In genomic region chr2:25170888-25171287, GRCh38 we compare ENCODE assay signal across 25 cellular contexts. TPM values are rescaled to one million over a fixed set of nuclear protein-coding genes. Genes with fewer than 3 reads are reported as not detected.
"Had no signal": no experiment of that assay in that cellular context is flagged by ENCODE, and none has a peak within 500 bp of the region (broad histone marks: within the 10 kb centered on the region; RNA-seq: fewer than 3 reads in every experiment).

No MANE protein-coding gene starts in this region.

- H3K9me3 Mint-ChIP-seq: effector memory CD8-positive, alpha-beta T cell; naive thymus-derived CD8-positive, alpha-beta T cell; stimulated activated memory B cell treated with anti-CD40 and anti-IgM and Interleukin-4, amounts not matched to agents 10 μg/mL and 1 μg/mL and 100 μg/mL, for 72 hours; stimulated activated naive CD8-positive, alpha-beta T cell treated with anti-CD3 and anti-CD28 coated beads, Interleukin-15, amount 100 ng/mL, for 72 hours had no signal

- H3K36me3 Mint-ChIP-seq: naive thymus-derived CD8-positive, alpha-beta T cell; stimulated activated memory B cell treated with anti-CD40 and anti-IgM and Interleukin-4, amounts not matched to agents 10 μg/mL and 1 μg/mL and 100 μg/mL, for 72 hours had no signal

- H3K4me1 ChIP-seq: testis had no signal

- H3K4me3 ChIP-seq: esophagus squamous epithelium, gastroesophageal sphincter, mucosa of descending colon, psoas muscle, right lobe of liver, spleen, testis, tibial nerve, upper lobe of right lung, vagina had no signal

- H3K27me3 ChIP-seq: testis had no signal

- H3K36me3 ChIP-seq: esophagus squamous epithelium, gastroesophageal sphincter, neutrophil, right lobe of liver, spleen, tibial nerve, upper lobe of right lung, vagina had no signal

- H3K27ac ChIP-seq: esophagus squamous epithelium, gastroesophageal sphincter, neutrophil, psoas muscle, right lobe of liver, spleen, testis, tibial nerve, upper lobe of right lung, vagina had no signal

- DNase-seq: effector memory CD8-positive, alpha-beta T cell; esophagus squamous epithelium; foreskin fibroblast; glutamatergic neuron; islet precursor cell; mammary epithelial cell; mucosa of descending colon; naive thymus-derived CD8-positive, alpha-beta T cell; psoas muscle; retina; right lobe of liver; spleen; stimulated activated CD4-positive, alpha-beta T cell treated with anti-CD3 and anti-CD28 coated beads, Interleukin-15, amount 100 ng/mL, for 24 hours; stimulated activated CD4-positive, alpha-beta T cell treated with anti-CD3 and anti-CD28 coated beads, Interleukin-1b, Interleukin-23, amount 100 ng/mL, for 48 hours; stimulated activated CD4-positive, alpha-beta T cell treated with anti-CD3 and anti-CD28 coated beads, Interleukin-4, amount 100 ng/mL, for 24 hours; stimulated activated naive CD8-positive, alpha-beta T cell treated with anti-CD3 and anti-CD28 coated beads, Interleukin-15, amount 100 ng/mL, for 72 hours; testis; upper lobe of right lung had no signal

- H3K9me3 ChIP-seq: esophagus squamous epithelium, gastroesophageal sphincter, mucosa of descending colon, neutrophil, psoas muscle, right lobe of liver, spleen, testis, upper lobe of right lung, vagina had no signal

- ATAC-seq: effector memory CD8-positive, alpha-beta T cell; gastroesophageal sphincter; left lobe of liver; mucosa of descending colon; naive thymus-derived CD8-positive, alpha-beta T cell; psoas muscle; right lobe of liver; stimulated activated memory B cell treated with anti-CD40 and anti-IgM and Interleukin-4, amounts not matched to agents 10 μg/mL and 1 μg/mL and 100 μg/mL, for 72 hours; stimulated activated naive CD8-positive, alpha-beta T cell treated with anti-CD3 and anti-CD28 coated beads, Interleukin-15, amount 100 ng/mL, for 72 hours; upper lobe of right lung had no signal

- H3K27ac Mint-ChIP-seq: effector memory CD8-positive, alpha-beta T cell; naive thymus-derived CD8-positive, alpha-beta T cell; stimulated activated memory B cell treated with anti-CD40 and anti-IgM and Interleukin-4, amounts not matched to agents 10 μg/mL and 1 μg/mL and 100 μg/mL, for 72 hours; stimulated activated naive CD8-positive, alpha-beta T cell treated with anti-CD3 and anti-CD28 coated beads, Interleukin-15, amount 100 ng/mL, for 72 hours had no signal

- H3K4me3 Mint-ChIP-seq: stimulated activated memory B cell treated with anti-CD40 and anti-IgM and Interleukin-4, amounts not matched to agents 10 μg/mL and 1 μg/mL and 100 μg/mL, for 72 hours; stimulated activated naive CD8-positive, alpha-beta T cell treated with anti-CD3 and anti-CD28 coated beads, Interleukin-15, amount 100 ng/mL, for 72 hours had no signal

RNA-seq across cellular contexts. Expression of gene POMC, which starts 2.5 kb away (rescaled TPM):
- polyA plus RNA-seq: mammary epithelial cell, neural cell had no signal
